Comparison of ENCODE assay signal across 1 cellular context in the genomic region with DNA sequence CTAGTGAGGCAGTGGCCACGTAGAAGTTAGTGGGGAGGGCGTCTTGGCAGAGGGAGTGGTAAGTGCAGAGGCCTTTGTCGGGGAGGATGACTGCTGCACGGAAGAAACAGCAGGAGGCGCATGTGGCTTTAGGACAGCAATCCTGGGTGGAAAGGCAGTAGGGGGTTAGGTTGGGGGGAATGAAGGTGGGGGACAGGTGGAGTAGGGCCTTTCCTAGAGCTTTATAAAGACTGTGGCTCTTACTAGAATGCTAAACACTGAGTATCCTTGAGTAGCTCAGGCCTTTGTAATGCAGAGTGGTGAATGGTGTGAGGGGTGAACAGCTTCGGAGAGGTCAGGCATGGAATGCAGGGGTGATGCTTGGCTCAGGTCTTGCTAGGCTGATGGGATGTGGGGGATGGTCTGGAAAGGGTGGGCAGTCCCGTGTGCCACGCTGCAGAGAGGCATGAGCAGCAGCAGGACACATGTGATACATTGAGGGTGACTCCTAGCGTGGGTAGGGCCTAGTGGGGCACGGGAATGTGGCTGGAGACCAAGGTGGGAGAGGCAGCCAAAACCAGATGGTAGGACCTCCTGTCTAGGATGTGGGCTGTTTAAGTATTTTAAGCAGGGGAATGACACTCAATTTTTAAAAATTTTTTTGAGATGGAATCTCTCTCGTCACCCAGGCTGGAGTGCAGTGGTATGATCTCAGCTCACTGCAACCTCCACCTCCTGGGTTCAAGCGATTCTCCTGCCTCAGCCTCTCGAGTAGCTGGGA.
TF ChIP-seq lines count a peak whose summit lies in the region.

No MANE protein-coding gene starts in this region.

TF ChIP-seq in H1, 55 proteins besides CTCF, POLR2A, EP300 and RAD21 (continued from another document):
- TF ChIP-seq, protein P1, sequence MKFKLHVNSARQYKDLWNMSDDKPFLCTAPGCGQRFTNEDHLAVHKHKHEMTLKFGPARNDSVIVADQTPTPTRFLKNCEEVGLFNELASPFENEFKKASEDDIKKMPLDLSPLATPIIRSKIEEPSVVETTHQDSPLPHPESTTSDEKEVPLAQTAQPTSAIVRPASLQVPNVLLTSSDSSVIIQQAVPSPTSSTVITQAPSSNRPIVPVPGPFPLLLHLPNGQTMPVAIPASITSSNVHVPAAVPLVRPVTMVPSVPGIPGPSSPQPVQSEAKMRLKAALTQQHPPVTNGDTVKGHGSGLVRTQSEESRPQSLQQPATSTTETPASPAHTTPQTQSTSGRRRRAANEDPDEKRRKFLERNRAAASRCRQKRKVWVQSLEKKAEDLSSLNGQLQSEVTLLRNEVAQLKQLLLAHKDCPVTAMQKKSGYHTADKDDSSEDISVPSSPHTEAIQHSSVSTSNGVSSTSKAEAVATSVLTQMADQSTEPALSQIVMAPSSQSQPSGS (IDR thresholded peaks at IDR 0.05; ENCODE audit: low read length): no peak
- peak; percentile 47; the same call in 1 of the 2 replicates for TF ChIP-seq BACH1 (IDR thresholded peaks at IDR 0.05; ENCODE audit: low read length)
- no peak for TF ChIP-seq CEBPB (IDR thresholded peaks at IDR 0.05; ENCODE audit: low read depth, low read length)
- TF ChIP-seq PHF8 (conservative IDR thresholded peaks at IDR 0.05; ENCODE audit: low read depth, low read length): no peak
- no peak for TF ChIP-seq GTF2F1 (IDR thresholded peaks at IDR 0.05; ENCODE audit: borderline replicate concordance, low read depth, low read length)
- TF ChIP-seq BRCA1 (IDR thresholded peaks at IDR 0.05; ENCODE audit: low read depth, low read length): no peak
- TF ChIP-seq KDM1A (IDR thresholded peaks at IDR 0.05; ENCODE audit: borderline replicate concordance, low read length): peak; percentile 60; the same call in 1 of the 2 replicates
- no peak for TF ChIP-seq CHD1 (IDR thresholded peaks at IDR 0.05; ENCODE audit: low read depth, low read length)
- TF ChIP-seq RNF2 (IDR thresholded peaks at IDR 0.05; ENCODE audit: borderline replicate concordance, low read depth, low read length, missing control alignments, poor library complexity, severe bottlenecking): no peak
- peak; percentile 69; the same call in 1 of the 2 replicates for TF ChIP-seq POLR2AphosphoS5 (IDR thresholded peaks at IDR 0.05; ENCODE audit: low read depth, low read length)
- TF ChIP-seq RXRA (IDR thresholded peaks at IDR 0.05; ENCODE audit: insufficient read depth, low read depth, low read length): 0 out of 2 replicates have a peak, but pooled peaks have one; percentile 39
- TF ChIP-seq E2F6 (IDR thresholded peaks at IDR 0.05): peak; percentile 88
- TF ChIP-seq SP4 (IDR thresholded peaks at IDR 0.05; ENCODE audit: low read length): no peak
- TF ChIP-seq TBP (IDR thresholded peaks at IDR 0.05; ENCODE audit: low read depth, low read length): no peak; the same call in 1 of the 2 replicates
- TF ChIP-seq CREB1 (IDR thresholded peaks at IDR 0.05): peak; percentile 13; the same call in 1 of the 2 replicates
- TF ChIP-seq, protein P2, sequence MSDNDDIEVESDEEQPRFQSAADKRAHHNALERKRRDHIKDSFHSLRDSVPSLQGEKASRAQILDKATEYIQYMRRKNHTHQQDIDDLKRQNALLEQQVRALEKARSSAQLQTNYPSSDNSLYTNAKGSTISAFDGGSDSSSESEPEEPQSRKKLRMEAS (IDR thresholded peaks at IDR 0.05): peak; percentile 97
- no peak for TF ChIP-seq TAF7 (optimal IDR thresholded peaks at IDR 0.05; ENCODE audit: borderline replicate concordance, low read depth, low read length)
- peak; percentile 56; the same call in 1 of the 2 replicates for TF ChIP-seq TCF12 (IDR thresholded peaks at IDR 0.05; ENCODE audit: low read depth, low read length)
- peak in 1 of 2 experiments; percentile 51; a peak in 1 of 4 replicates for TF ChIP-seq SIN3A (conservative IDR thresholded peaks at IDR 0.05 in 1 of 2, IDR thresholded peaks at IDR 0.05 in 1 of 2; ENCODE audit: low read depth in 1 of 2, low read length in 2 of 2)
- no peak for TF ChIP-seq KDM5A (IDR thresholded peaks at IDR 0.05; ENCODE audit: low read length)
- TF ChIP-seq SRF (IDR thresholded peaks at IDR 0.05; ENCODE audit: low read depth, low read length): no peak
- TF ChIP-seq BCL11A (IDR thresholded peaks at IDR 0.05; ENCODE audit: low read depth in 2 of 2, low read length in 2 of 2): no peak
- peak; percentile 99 for TF ChIP-seq TEAD4 (IDR thresholded peaks at IDR 0.05; ENCODE audit: low read depth, low read length)
- TF ChIP-seq RBBP5 (IDR thresholded peaks at IDR 0.05; ENCODE audit: borderline replicate concordance, low read depth, low read length): peak; percentile 96
- no peak for TF ChIP-seq ZNF274 (IDR thresholded peaks at IDR 0.05; ENCODE audit: borderline replicate concordance, extremely low read depth, low read length)
- TF ChIP-seq ATF3 (IDR thresholded peaks at IDR 0.05; ENCODE audit: insufficient read depth, low read depth, low read length): no peak
- peak; percentile 73; the same call in 1 of the 2 replicates for TF ChIP-seq CHD2 (IDR thresholded peaks at IDR 0.05; ENCODE audit: low read length)
- peak; percentile 98 for TF ChIP-seq POU5F1 (IDR thresholded peaks at IDR 0.05; ENCODE audit: low read depth, low read length)
- no peak for TF ChIP-seq EGR1 (IDR thresholded peaks at IDR 0.05; ENCODE audit: borderline replicate concordance, low read depth, low read length)
- TF ChIP-seq MAFK (IDR thresholded peaks at IDR 0.05; ENCODE audit: low read depth, low read length): no peak
- no peak for TF ChIP-seq SIX5 (IDR thresholded peaks at IDR 0.05; ENCODE audit: low read depth, low read length)
- no peak for TF ChIP-seq HDAC6 (IDR thresholded peaks at IDR 0.05; ENCODE audit: low read depth, low read length)
- TF ChIP-seq YY1 (IDR thresholded peaks at IDR 0.05; ENCODE audit: low read depth, low read length): 0 out of 2 replicates have a peak, but pooled peaks have one; percentile 29
- TF ChIP-seq CBX5 (IDR thresholded peaks at IDR 0.05; ENCODE audit: low read depth, low read length): no peak
- no peak for TF ChIP-seq JUND (IDR thresholded peaks at IDR 0.05; ENCODE audit: low read length)
- no peak for TF ChIP-seq SAP30 (IDR thresholded peaks at IDR 0.05; ENCODE audit: insufficient read depth, insufficient replicate concordance, low read length)
- TF ChIP-seq CTBP2 (IDR thresholded peaks at IDR 0.05; ENCODE audit: borderline replicate concordance, insufficient read depth, insufficient read length, low read length): peak; percentile 85
- no peak for TF ChIP-seq CBX8 (IDR thresholded peaks at IDR 0.05; ENCODE audit: borderline replicate concordance, low read depth, low read length)
- TF ChIP-seq SP1 (IDR thresholded peaks at IDR 0.05; ENCODE audit: low read depth, low read length): peak; percentile 94
- TF ChIP-seq TAF1 (IDR thresholded peaks at IDR 0.05; ENCODE audit: low read depth, low read length): peak; percentile 10; the same call in 1 of the 2 replicates
- peak; percentile 89 for TF ChIP-seq NANOG (IDR thresholded peaks at IDR 0.05; ENCODE audit: insufficient read depth, low read depth, low read length, poor library complexity, severe bottlenecking)
